In the genomic region with DNA sequence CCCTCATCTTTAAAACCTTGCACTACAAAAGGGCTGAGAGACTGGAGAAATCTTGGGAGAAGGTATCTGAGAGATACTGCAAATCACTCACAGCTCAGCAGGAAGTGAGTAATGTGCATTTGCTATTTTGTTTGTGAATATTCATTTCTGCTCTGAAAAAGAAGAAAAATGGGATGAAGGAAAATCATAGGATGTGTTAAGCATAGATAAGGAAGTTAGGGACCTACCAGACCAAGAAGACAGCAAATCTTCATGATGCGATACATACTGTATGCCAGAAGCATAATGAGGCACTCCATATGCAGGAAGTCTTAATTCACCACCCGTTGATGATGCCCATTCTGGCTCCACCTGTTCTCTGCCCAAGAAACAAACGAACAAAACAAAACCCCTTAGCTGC, we compare ENCODE assay signal across 26 cellular contexts.
"Had no signal": no experiment of that assay in that cellular context is flagged by ENCODE, and none has a peak within 500 bp of the region (broad histone marks: within the 10 kb centered on the region; RNA-seq: fewer than 3 reads in every experiment).

No MANE protein-coding gene starts in this region.

- H3K9me3 ChIP-seq: adrenal gland, body of pancreas had no signal

- H3K4me3 ChIP-seq: adrenal gland, body of pancreas had no signal

- H3K27me3 ChIP-seq: body of pancreas had no signal

- DNase-seq: activated CD4-positive, alpha-beta memory T cell treated with anti-CD3 and anti-CD28 coated beads for 36 hours; activated CD4-positive, alpha-beta T cell treated with anti-CD3 and anti-CD28 coated beads for 36 hours; activated CD4-positive, alpha-beta T cell treated with anti-CD3 and anti-CD28 coated beads, Interleukin-2, amount 10 ng/mL, durations not matched to agents 24 days and 14 days; activated CD4-positive, CD25-positive, alpha-beta regulatory T cell; activated CD4-positive, CD25-positive, alpha-beta regulatory T cell treated with anti-CD3 and anti-CD28 coated beads, Interleukin-2, amount 50 U/mL, for 72 hours; activated CD8-positive, alpha-beta memory T cell treated with anti-CD3 and anti-CD28 coated beads, Interleukin-2, amount 10 ng/mL, durations not matched to agents 7 days and 5 days; activated CD8-positive, alpha-beta memory T cell treated with anti-CD3 and anti-CD28 coated beads, Interleukin-2, amount 50 U/mL, for 4 hours; activated CD8-positive, alpha-beta T cell treated with anti-CD3 and anti-CD28 coated beads, Interleukin-2, amount 10 ng/mL, durations not matched to agents 7 days and 5 days; activated effector memory CD4-positive, alpha-beta T cell treated with anti-CD3 and anti-CD28 coated beads, Interleukin-2, amount 50 U/mL, for 16 hours; activated naive CD4-positive, alpha-beta T cell treated with anti-CD3 and anti-CD28 coated beads for 36 hours; activated naive CD8-positive, alpha-beta T cell treated with anti-CD3 and anti-CD28 coated beads for 36 hours; activated naive CD8-positive, alpha-beta T cell treated with anti-CD3 and anti-CD28 coated beads, Interleukin-2, amount 50 U/mL, for 24 hours; activated T-cell treated with anti-CD3 and anti-CD28 coated beads, Interleukin-2, amount 50 U/mL, for 1 hour; activated T-cell treated with anti-CD3 and anti-CD28 coated beads, Interleukin-2, amount 50 U/mL, for 48 hours; adrenal gland; amygdala; aorta; body of pancreas; caudate nucleus; cortex of kidney; dermis blood vessel endothelial cell; effector CD4-positive, alpha-beta T cell; foreskin fibroblast; head of caudate nucleus; hippocampal formation had no signal

- H3K27ac ChIP-seq: adrenal gland, body of pancreas had no signal

- H3K36me3 ChIP-seq: adrenal gland had no signal

- H3K4me1 ChIP-seq: adrenal gland had no signal

- ATAC-seq: activated CD4-positive, alpha-beta T cell treated with anti-CD3 and anti-CD28 coated beads for 36 hours; activated CD8-positive, alpha-beta memory T cell treated with anti-CD3 and anti-CD28 coated beads, Interleukin-2, amount 10 ng/mL, durations not matched to agents 7 days and 5 days; activated CD8-positive, alpha-beta T cell treated with anti-CD3 and anti-CD28 coated beads, Interleukin-2, amount 10 ng/mL, durations not matched to agents 7 days and 5 days; activated naive CD8-positive, alpha-beta T cell treated with anti-CD3 and anti-CD28 coated beads, Interleukin-2, amount 50 U/mL, for 24 hours; body of pancreas; esophagus mucosa had no signal
